23 cellular contexts compared by ENCODE assay signal in the genomic region with DNA sequence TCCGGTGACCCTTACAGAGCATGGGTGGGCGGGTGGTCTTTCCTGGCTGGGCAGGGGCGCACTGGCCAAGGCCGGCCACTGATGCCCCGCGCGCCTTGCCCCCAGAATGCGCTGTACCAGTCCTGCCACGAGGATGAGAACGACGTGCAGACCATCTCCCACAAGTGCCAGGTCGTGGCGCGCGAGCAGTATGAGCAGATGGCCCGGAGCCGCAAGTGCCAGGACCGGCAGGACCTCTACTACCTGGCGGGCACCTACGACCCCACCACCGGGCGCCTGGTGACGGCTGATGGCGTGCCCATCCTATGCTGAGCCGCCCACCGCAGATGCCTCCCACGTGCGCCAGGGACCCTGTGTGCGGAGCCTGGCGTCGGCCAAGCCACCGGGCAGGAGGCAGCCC. TPM values are rescaled to one million over a fixed set of nuclear protein-coding genes. Genes with fewer than 3 reads are reported as not detected.
DNase-seq lines count a peak whose midpoint lies in the region; ATAC-seq, FAIRE-seq and TF ChIP-seq lines count a peak whose summit lies in the region.
"Had no signal": no experiment of that assay in that cellular context is flagged by ENCODE, and none has a peak within 500 bp of the region (broad histone marks: within the 10 kb centered on the region; RNA-seq: fewer than 3 reads in every experiment).

No MANE protein-coding gene starts in this region.

- H3K27ac ChIP-seq in K562 (ENCODE audit: extremely low read depth, low read depth, low read length) = no peak overlapping the region
- H3K27ac ChIP-seq: BLaER1 treated with 17β-estradiol and CSF1 and Interleukin-3, amounts not matched to agents 10 nM and 100 nM; C4-2B had no signal

- no peaks in the 10 kb centered on the region for H3K79me2 ChIP-seq in K562 (ENCODE audit: control insufficient read depth, insufficient read depth, low read length)

- peaks cover 18 to 94% of the 10 kb centered on the region in 2 experiments for H3K4me1 ChIP-seq in K562 (replicated peaks in 1 of 2; ENCODE audit: control insufficient read depth in 2 of 2, insufficient read depth in 2 of 2, low read length in 2 of 2)
- H3K4me1 ChIP-seq: Caco-2 had no signal

- CTCF ChIA-PET in K562 (lab: Yijun Ruan, JAX; ENCODE audit: low intra/inter-chr PET ratio) = no interaction called here

- POLR2A ChIA-PET in K562 (lab: Yijun Ruan, JAX) = no interaction called here

- no peaks in the 10 kb centered on the region for H3K27me3 ChIP-seq in K562 (ENCODE audit: control insufficient read depth in 2 of 2, insufficient read depth in 2 of 2, low read length in 2 of 2)
- H3K27me3 ChIP-seq: BE2C; BLaER1 treated with 17β-estradiol and CSF1 and Interleukin-3, amounts not matched to agents 10 nM and 100 nM had no signal

- in situ Hi-C loops in G401 (cut with HindIII; ENCODE audit: low sequenced_read_pairs) (no loop called here), K562 (cut with MboI) (no loop called here)

- peaks cover 6% of the 10 kb centered on the region; the same call in 1 of the 3 replicates for H3K36me3 ChIP-seq in K562 (ENCODE audit: control insufficient read depth, insufficient read depth, low read length)
- H3K36me3 ChIP-seq: BE2C had no signal

- H3K9ac ChIP-seq in K562 (ENCODE audit: insufficient read depth in 1 of 2, low read depth in 2 of 2, low read length in 2 of 2) = no peak overlapping the region
- H3K9ac ChIP-seq: BLaER1 treated with 17β-estradiol and CSF1 and Interleukin-3, amounts not matched to agents 10 nM and 100 nM had no signal

- no peak for TF ChIP-seq CTCF in K562 (IDR thresholded peaks at IDR 0.05 in 2 of 3, conservative IDR thresholded peaks at IDR 0.05 in 1 of 3; ENCODE audit: insufficient read depth in 2 of 3, low read depth in 1 of 3, low read length in 3 of 3)

- TF ChIP-seq RAD21 in K562 (CRISPR knock-in tag; conservative IDR thresholded peaks at IDR 0.05 in 1 of 2, IDR thresholded peaks at IDR 0.05 in 1 of 2) = no peak

- DNase-seq in G401 (ENCODE audit: low spot score) (peak; percentile 62), K562 (ENCODE audit: extremely low read depth in 1 of 4, low spot score in 3 of 4) (no peak), cerebellum (ENCODE audit: low spot score) (peak; percentile 70), nucleus accumbens (lab: John Stamatoyannopoulos, UW) (no peak), islet precursor cell (no peak), frontal cortex (ENCODE audit: low spot score in 2 of 2) (no peak)
- DNase-seq: 8988T; ACHN; BE2C; Caco-2; Calu3; CD4-positive, alpha-beta T cell; CD8-positive, alpha-beta T cell; DMS79 treated with DMSO at 0.1 percent for 48 hours; GDM1 had no signal

- ATAC-seq in K562 (no peak), HG03469 (IDR thresholded peaks at IDR 0.05; ENCODE audit: unreplicated experiment) (no peak)
- ATAC-seq: CD8-positive, alpha-beta T cell; GM12878 had no signal

- H3K4me3 ChIP-seq in K562 = no peak overlapping the region
- H3K4me3 ChIP-seq: BLaER1 treated with 17β-estradiol and CSF1 and Interleukin-3, amounts not matched to agents 10 nM and 100 nM; GM12878 had no signal

- 84% methylated on average over 18 of the region's 32 CpGs for WGBS in K562 (ENCODE audit: insufficient coverage, low coverage, missing lambda C conversion rate)

- H3K9me1 ChIP-seq in K562 (ENCODE audit: control insufficient read depth, insufficient read depth, low read length) = no peaks in the 10 kb centered on the region

- H3K9me3 ChIP-seq in K562 (replicated peaks; ENCODE audit: control insufficient read depth, insufficient read depth, low read depth, low read length) = no peaks in the 10 kb centered on the region
- H3K9me3 ChIP-seq: BE2C; BLaER1 treated with 17β-estradiol and CSF1 and Interleukin-3, amounts not matched to agents 10 nM and 100 nM; Caco-2 had no signal

- BruUV-seq in K562 (replicated peaks; lab: Mats Ljungman, UMichigan) = no TSS peak

- no peak for TF ChIP-seq EP300 in K562 (IDR thresholded peaks at IDR 0.05; ENCODE audit: low read length)

- no peak overlapping the region for H2AFZ ChIP-seq in K562 (ENCODE audit: low read depth, low read length)

- H4K20me1 ChIP-seq in K562 (replicated peaks; ENCODE audit: control insufficient read depth, insufficient read depth, low read length) = no peaks in the 10 kb centered on the region

- FAIRE-seq in K562 (lab: Jason Lieb, UNC) (no peak), frontal cortex (lab: Jason Lieb, UNC) (no peak)
- FAIRE-seq: A204.1, D721Med, GM12878, GM12892, GM18507 had no signal

- H3K4me2 ChIP-seq in K562 (ENCODE audit: insufficient read depth, low read length) = no peak overlapping the region

- no peak for TF ChIP-seq POLR2A in K562 (conservative IDR thresholded peaks at IDR 0.05)

- intact Hi-C loops in K562 (cut with micrococcal nuclease) = no loop called here

TF ChIP-seq in K562, 482 proteins besides CTCF, POLR2A, EP300 and RAD21:
- TF ChIP-seq HNRNPL (IDR thresholded peaks at IDR 0.05; ENCODE audit: low read depth, low read length) = 0 out of 2 replicates have a peak, but pooled peaks have one; percentile 18
- TF ChIP-seq SRF (CRISPR knock-in tag; IDR thresholded peaks at IDR 0.05) = no peak
TF ChIP-seq in K562: peak in this region for 1.

RNA-seq across cellular contexts. Expression of a gene that starts 49.1 kb away (rescaled TPM):
- 5,595 and 6,819 TPM in 2 replicates for total RNA-seq in G401 (2014; rRNA removed; shearing (Covaris generic))
- total RNA-seq in K562 (2011; cell fraction: chromatin; rRNA removed; ENCODE audit: low replicate concordance) = 264 and 482 TPM in 2 replicates
- total RNA-seq in K562 (2011; cell fraction: nucleolus; rRNA removed) = 393 and 500 TPM in 2 replicates
- 388 and 427 TPM in 2 replicates for total RNA-seq in K562 (2011; cell fraction: nucleoplasm; rRNA removed)
- total RNA-seq in K562 (2014; rRNA removed) (1,572 and 2,328 TPM in 2 replicates), K562 (2014; rRNA removed; fragmentation: Illumina TruSeq; extraction: Trizol) (512 and 566 TPM in 2 replicates), K562 (2015; rRNA removed; fragmentation: Illumina TruSeq; extraction: Trizol) (568 and 574 TPM in 2 replicates), K562 (2021) (1,775 and 1,801 TPM in 2 replicates), cerebellum (4,386 TPM), frontal cortex (5,358 TPM)
- polyA plus RNA-seq in K562 (2011; rRNA removed) (224 and 602 TPM in 2 replicates), K562 (2014; fragmentation: Illumina TruSeq; extraction: Trizol) (990 and 2,987 TPM in 2 replicates), K562 (2014; fragmentation: Nextera tagmentation; extraction: Ambion mirVana) (100 to 1,000 TPM; 259 to 386 TPM), K562 (2014; rRNA removed) (831 and 1,109 TPM in 2 replicates)
- polyA plus RNA-seq in K562 (2011; cell fraction: cytosol; rRNA removed) = 901 and 1,415 TPM in 2 replicates
- polyA plus RNA-seq in K562 (2011; cell fraction: nucleus; rRNA removed) = 1,206 and 1,333 TPM in 2 replicates
- 1,311 and 3,206 TPM in 2 replicates for polyA plus RNA-seq in K562 (2012)
- polyA minus RNA-seq in K562 (2011; rRNA and poly(A)+ RNA removed) = 205 and 410 TPM in 2 replicates
- polyA minus RNA-seq in K562 (2011; cell fraction: cytosol; rRNA and poly(A)+ RNA removed) = 580 and 1,178 TPM in 2 replicates
- polyA minus RNA-seq in K562 (2011; cell fraction: nucleus; rRNA and poly(A)+ RNA removed) = 230 and 388 TPM in 2 replicates

Comparison
In these comparisons a context has a peak if more than half of its experiments do, and no peak if none do; other contexts are left out.
1. DNase-seq: peak in G401 (single experiment) and cerebellum (single experiment); none in K562 (0 of 4), nucleus accumbens (0 of 56), islet precursor cell (single experiment) and frontal cortex (0 of 2).